Comparison of ENCODE assay signal across 17 cellular contexts in the genomic region with DNA sequence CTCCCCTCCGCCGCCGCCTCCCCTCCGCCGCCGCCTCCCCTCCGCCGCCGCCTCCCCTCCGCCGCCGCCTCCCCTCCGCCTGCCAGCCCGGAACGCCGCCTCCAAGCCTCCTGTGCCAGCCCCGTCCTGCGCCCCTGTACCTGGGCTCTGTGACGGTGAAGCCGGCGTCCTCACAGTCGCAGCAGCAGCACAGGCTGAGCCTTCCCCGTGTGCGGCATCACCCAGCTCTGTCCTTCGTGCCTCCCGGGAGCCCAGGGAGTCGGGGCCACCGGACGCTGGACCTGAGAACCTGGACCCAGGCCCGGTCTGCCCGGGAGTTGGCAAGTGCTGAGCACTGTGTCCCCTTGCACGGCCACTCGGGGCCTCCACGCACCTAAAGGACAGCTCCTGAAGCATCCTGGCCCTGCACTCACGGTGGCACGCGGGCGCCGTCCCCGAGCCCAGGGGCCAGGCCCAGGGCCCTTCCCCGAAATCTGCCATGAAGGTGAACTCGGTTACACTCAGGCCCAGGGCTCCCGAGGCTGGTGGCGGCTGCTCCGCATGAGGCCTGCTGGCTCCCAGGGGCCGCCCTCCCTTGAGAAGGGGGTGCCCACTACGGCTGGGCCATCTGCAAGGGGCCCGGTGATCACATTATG. TPM values are rescaled to one million over a fixed set of nuclear protein-coding genes. Genes with fewer than 3 reads are reported as not detected.
DNase-seq lines count a peak whose midpoint lies in the region; TF ChIP-seq lines count a peak whose summit lies in the region.
"Had no signal": no experiment of that assay in that cellular context is flagged by ENCODE, and none has a peak within 500 bp of the region (broad histone marks: within the 10 kb centered on the region; RNA-seq: fewer than 3 reads in every experiment).

No MANE protein-coding gene starts in this region.

- H3K79me2 ChIP-seq in trophoblast cell (ENCODE audit: control insufficient read depth, insufficient read depth, low read length, poor library complexity), result no peaks in the 10 kb centered on the region

- H3K4me3 ChIP-seq in Peyer's patch, result peak overlapping the region in 1 of 4 donors; percentile 19
- peak overlapping the region; percentile 40 for H3K4me3 ChIP-seq in left ventricle myocardium inferior
- H3K4me3 ChIP-seq in sigmoid colon, result peak overlapping the region in 3 of 4 donors; percentile 28 to 48 (median 30)
- no peak overlapping the region for H3K4me3 ChIP-seq in brain microvascular endothelial cell (ENCODE audit: low read depth, low read length)
- no peak overlapping the region for H3K4me3 ChIP-seq in trophoblast cell (ENCODE audit: low read depth, low read length)
- H3K4me3 ChIP-seq: GM12878 had no signal

- intact Hi-C loops in left ventricle myocardium inferior (cut with micrococcal nuclease) (no loop called here), sigmoid colon (cut with DNase I) (no loop called here)

- H3K27ac ChIP-seq in Peyer's patch (no peak overlapping the region), left ventricle myocardium inferior (replicated peaks) (no peak overlapping the region), sigmoid colon (no peak overlapping the region), brain microvascular endothelial cell (no peak overlapping the region), trophoblast cell (ENCODE audit: low read depth, low read length) (no peak overlapping the region)

- H3K4me1 ChIP-seq in Peyer's patch (no peaks in the 10 kb centered on the region), left ventricle myocardium inferior (peaks cover 20% of the 10 kb centered on the region), sigmoid colon (peaks cover 0 to 13% (median 8%) of the 10 kb centered on the region in 4 donors), trophoblast cell (ENCODE audit: control insufficient read depth in 1 of 2, insufficient read depth in 2 of 2, low read length in 2 of 2) (peaks cover 3 to 8% of the 10 kb centered on the region in 2 experiments)

- no peak for TF ChIP-seq EP300 in sigmoid colon (IDR thresholded peaks at IDR 0.05)

- H4K91ac ChIP-seq in trophoblast cell (ENCODE audit: low read depth, low read length), result no peak overlapping the region

- no peak overlapping the region for H3K4me2 ChIP-seq in trophoblast cell (ENCODE audit: low read length)

- H3K79me1 ChIP-seq in trophoblast cell (ENCODE audit: low read length), result no peaks in the 10 kb centered on the region

- H3K27me3 ChIP-seq in Peyer's patch (no peaks in the 10 kb centered on the region), left ventricle myocardium inferior (ENCODE audit: low read depth) (peaks cover 46% of the 10 kb centered on the region), sigmoid colon (peaks cover 0 to 10% (median 0%) of the 10 kb centered on the region in 3 donors), brain microvascular endothelial cell (replicated peaks) (peaks cover 9% of the 10 kb centered on the region), trophoblast cell (ENCODE audit: insufficient read depth, low read length) (peaks cover 5% of the 10 kb centered on the region)

- no peak overlapping the region for H3K9ac ChIP-seq in trophoblast cell (ENCODE audit: low read length)

- no peak overlapping the region for H4K12ac ChIP-seq in trophoblast cell (ENCODE audit: low read depth, low read length)

- no peak overlapping the region for H3K4ac ChIP-seq in trophoblast cell (ENCODE audit: low read depth, low read length)

- no peak overlapping the region for H4K8ac ChIP-seq in trophoblast cell (ENCODE audit: low read depth, low read length)

- no peak overlapping the region for H2AFZ ChIP-seq in trophoblast cell (ENCODE audit: insufficient read depth, low read length, poor library complexity)

- H3K18ac ChIP-seq in trophoblast cell (ENCODE audit: low read length), result no peak overlapping the region

- 81 to 84% methylated on average over 48 of the region's 48 CpGs for WGBS in sigmoid colon, 2 donors
- no CpG with 5 or more reads among the region's 48 CpGs for WGBS in trophoblast cell (ENCODE audit: extremely low coverage, insufficient coverage, insufficient read length)

- H3K9me3 ChIP-seq in Peyer's patch (no peaks in the 10 kb centered on the region), left ventricle myocardium inferior (replicated peaks) (no peaks in the 10 kb centered on the region), sigmoid colon (no peaks in the 10 kb centered on the region), trophoblast cell (ENCODE audit: insufficient read depth, low read depth, low read length) (peaks cover 7% of the 10 kb centered on the region)

- TF ChIP-seq CTCF in Peyer's patch (IDR thresholded peaks at IDR 0.05) (no peak), left ventricle myocardium inferior (IDR thresholded peaks at IDR 0.05; ENCODE audit: borderline replicate concordance) (no peak), sigmoid colon (IDR thresholded peaks at IDR 0.05) (no peak), brain microvascular endothelial cell (IDR thresholded peaks at IDR 0.05; ENCODE audit: low read depth, low read length, missing control alignments) (no peak)

- TF ChIP-seq POLR2A in Peyer's patch (IDR thresholded peaks at IDR 0.05), result no peak
- no peak for TF ChIP-seq POLR2A in sigmoid colon (IDR thresholded peaks at IDR 0.05)

- no peak overlapping the region for H3K14ac ChIP-seq in trophoblast cell (ENCODE audit: low read length)

- H3K36me3 ChIP-seq in Peyer's patch (no peaks in the 10 kb centered on the region), left ventricle myocardium inferior (no peaks in the 10 kb centered on the region), sigmoid colon (no peaks in the 10 kb centered on the region), brain microvascular endothelial cell (replicated peaks) (no peaks in the 10 kb centered on the region), trophoblast cell (ENCODE audit: control insufficient read depth in 1 of 2, insufficient read depth in 2 of 2, low read length in 2 of 2) (no peaks in the 10 kb centered on the region)

- H2BK5ac ChIP-seq in trophoblast cell (ENCODE audit: low read depth, low read length, poor library complexity), result no peak overlapping the region

- no peak overlapping the region for H2BK120ac ChIP-seq in trophoblast cell (ENCODE audit: insufficient read depth, low read length, poor library complexity)

- no peak overlapping the region for H2BK12ac ChIP-seq in trophoblast cell (ENCODE audit: low read length)

- no peak overlapping the region for H2AK5ac ChIP-seq in trophoblast cell (ENCODE audit: low read length)

- no peak overlapping the region for H3K23ac ChIP-seq in trophoblast cell (ENCODE audit: low read length)

- DNase-seq in G401 (ENCODE audit: low spot score) (peak; percentile 46), Peyer's patch (peak in 2 of 3 donors; percentile 25 to 34), left ventricle myocardium inferior (no peak), sigmoid colon (no peak), brain microvascular endothelial cell (no peak), trophoblast cell (no peak), T1000 (lab: John Stamatoyannopoulos, UW) (no peak)
- DNase-seq: activated CD4-positive, alpha-beta memory T cell treated with anti-CD3 and anti-CD28 coated beads, Interleukin-2, amount 10 ng/mL, durations not matched to agents 7 days and 5 days; activated naive CD4-positive, alpha-beta T cell; erythroblast; hippocampal formation; MV-4-11; NCI-H345; stimulated activated CD4-positive, alpha-beta T cell treated with anti-CD3 and anti-CD28 coated beads, Interleukin-2, amount 100 ng/mL, for 24 hours had no signal

- in situ Hi-C loops in G401 (cut with HindIII; ENCODE audit: low sequenced_read_pairs), result no loop called here
- in situ Hi-C loops in brain microvascular endothelial cell (cut with HindIII; ENCODE audit: low pct_ligation_motif_present, low sequenced_read_pairs), result no loop called here

RNA-seq across cellular contexts. Expression of a gene that starts 32.9 kb away (rescaled TPM):
- total RNA-seq in G401 (2014; rRNA removed; shearing (Covaris generic)), result not detected in 2 replicates
- total RNA-seq in Peyer's patch (under 1 TPM in 1 of 4 donors, not detected in 3; 0.54 TPM), left ventricle myocardium inferior (not detected), sigmoid colon (under 1 TPM in 1 of 4 donors, not detected in 3; 0.16 TPM)
- polyA plus RNA-seq in sigmoid colon, result under 1 TPM in 1 of 3 donors, not detected in 2; 0.19 TPM
- polyA plus RNA-seq in trophoblast cell (2013), result not detected in 2 replicates
- total RNA-seq: GM12878, OCI-LY7, osteocyte had no signal

RNA-seq across cellular contexts. Expression of a gene that starts 43.8 kb away (rescaled TPM):
- 0.62 TPM in 1 of 2 replicates, not detected in the other for total RNA-seq in G401 (2014; rRNA removed; shearing (Covaris generic))
- total RNA-seq in Peyer's patch (1 to 10 TPM in 2 of 4 donors, not detected in 2; 1.6 to 2.7 TPM), left ventricle myocardium inferior (3.3 TPM), sigmoid colon (under 1 TPM in 3 of 4 donors, not detected in 1; 0.14 to 0.99 (median 0.36) TPM)
- polyA plus RNA-seq in sigmoid colon, result 1 to 10 TPM in 1 of 3 donors, not detected in 2; 3.2 TPM
- polyA plus RNA-seq in trophoblast cell (2013), result not detected in 2 replicates
- total RNA-seq: OCI-LY7, osteocyte had no signal

Comparison
In these comparisons a context has a peak if more than half of its experiments do, and no peak if none do; other contexts are left out.
1. DNase-seq: peak in G401 (single experiment) and Peyer's patch (2 of 3); none in left ventricle myocardium inferior (single experiment), sigmoid colon (single experiment), brain microvascular endothelial cell (single experiment), trophoblast cell (0 of 2) and T1000 (single experiment).
2. H3K4me3 ChIP-seq: peak in left ventricle myocardium inferior (single experiment) and sigmoid colon (3 of 4); none in brain microvascular endothelial cell (single experiment) and trophoblast cell (single experiment).